Comparison of ENCODE assay signal across 1 cellular context in genomic region chr3:10155123-10155472, GRCh38.
TF ChIP-seq lines count a peak whose summit lies in the region.

No MANE protein-coding gene starts in this region.

TF ChIP-seq in HepG2, 621 proteins besides CTCF, POLR2A, EP300 and RAD21:
- TF ChIP-seq MAF1 (CRISPR knock-in tag; IDR thresholded peaks at IDR 0.05; ENCODE audit: borderline replicate concordance) (no peak), SP140L (CRISPR knock-in tag; IDR thresholded peaks at IDR 0.05; ENCODE audit: borderline replicate concordance) (no peak), HOXA7 (CRISPR knock-in tag; IDR thresholded peaks at IDR 0.05) (no peak), ZNF225 (CRISPR knock-in tag; IDR thresholded peaks at IDR 0.05) (no peak), NR2F6 (IDR thresholded peaks at IDR 0.05) (no peak), NR2F6 (CRISPR knock-in tag; IDR thresholded peaks at IDR 0.05) (no peak), NCOA5 (CRISPR knock-in tag; IDR thresholded peaks at IDR 0.05) (no peak), ZNF333 (CRISPR knock-in tag; IDR thresholded peaks at IDR 0.05; ENCODE audit: borderline replicate concordance) (no peak), ZNF34 (CRISPR knock-in tag; IDR thresholded peaks at IDR 0.05; ENCODE audit: borderline replicate concordance) (no peak), DR1 (CRISPR knock-in tag; IDR thresholded peaks at IDR 0.05) (no peak), CHD4 (IDR thresholded peaks at IDR 0.05; ENCODE audit: borderline replicate concordance, low read length) (no peak), MTA1 (CRISPR knock-in tag; IDR thresholded peaks at IDR 0.05; ENCODE audit: borderline replicate concordance) (no peak), ZSCAN20 (CRISPR knock-in tag; IDR thresholded peaks at IDR 0.05; ENCODE audit: borderline replicate concordance) (no peak), POLR2G (IDR thresholded peaks at IDR 0.05; ENCODE audit: low read depth, low read length) (peak; percentile 14; the same call in 1 of the 2 replicates), ZNF550 (CRISPR knock-in tag; IDR thresholded peaks at IDR 0.05; ENCODE audit: borderline replicate concordance) (no peak), AGO2 (optimal IDR thresholded peaks at IDR 0.05; ENCODE audit: low read depth, low read length) (peak; percentile 16)
TF ChIP-seq in HepG2: peak in this region for 2.
